Comparison of ENCODE assay signal across 1 cellular context in the genomic region with DNA sequence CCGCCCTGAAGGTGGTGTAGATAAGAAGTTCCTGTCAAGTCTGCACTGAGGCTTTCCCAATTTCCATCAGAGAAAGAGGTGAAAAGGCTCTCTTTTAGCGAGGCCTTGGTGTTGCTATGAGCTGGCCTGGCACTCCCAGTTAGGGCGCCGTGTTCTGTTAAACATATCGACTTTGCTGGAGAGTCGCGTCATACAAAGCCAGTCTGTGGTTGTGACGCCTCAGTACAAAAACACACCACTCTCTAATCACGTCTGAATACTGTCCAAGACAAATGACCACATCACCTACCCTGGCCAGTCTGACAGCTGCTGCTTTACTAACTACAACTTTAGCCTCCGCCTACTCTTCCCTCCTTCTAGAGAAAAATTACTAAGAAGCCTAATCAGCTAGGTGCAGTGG.
TF ChIP-seq lines count a peak whose summit lies in the region.

No MANE protein-coding gene starts in this region.

TF ChIP-seq in K562, 482 proteins besides CTCF, POLR2A, EP300 and RAD21:
- TF ChIP-seq SOX6 (IDR thresholded peaks at IDR 0.05) = no peak
- no peak for TF ChIP-seq ZNF699 (CRISPR knock-in tag; IDR thresholded peaks at IDR 0.05; ENCODE audit: insufficient replicate concordance)
- no peak for TF ChIP-seq HDAC6 (IDR thresholded peaks at IDR 0.05; ENCODE audit: low read depth, low read length)
